11 cellular contexts compared by ENCODE assay signal in the genomic region with DNA sequence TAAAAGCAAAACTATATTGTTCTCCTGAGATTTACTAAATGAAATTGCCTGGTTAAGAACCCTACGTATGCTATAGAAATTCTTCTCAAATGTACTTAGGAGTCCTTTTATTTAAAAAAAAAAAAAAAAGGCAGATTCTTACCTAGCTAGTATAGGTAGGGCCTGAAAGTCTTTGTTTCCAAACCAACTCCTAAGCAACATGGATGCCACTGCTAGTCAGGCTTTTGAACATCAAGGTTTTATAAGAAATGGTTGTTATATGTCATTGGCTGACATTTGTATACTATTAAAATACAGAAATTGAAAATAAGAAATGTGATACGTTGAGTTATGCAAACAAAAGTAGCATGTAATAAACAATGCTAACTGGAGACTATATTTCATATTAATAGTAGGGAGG. TPM values are rescaled to one million over a fixed set of nuclear protein-coding genes. Genes with fewer than 3 reads are reported as not detected.
A peak's percentile ranks its signal among the peaks of the same experiment; 100 is the strongest.
DNase-seq lines count a peak whose midpoint lies in the region; ATAC-seq and TF ChIP-seq lines count a peak whose summit lies in the region.
"Had no signal": no experiment of that assay in that cellular context is flagged by ENCODE, and none has a peak within 500 bp of the region (broad histone marks: within the 10 kb centered on the region; RNA-seq: fewer than 3 reads in every experiment).

No MANE protein-coding gene starts in this region.

- H3K4me3 Mint-ChIP-seq in activated T-helper 17 cell treated with anti-CD3 and anti-CD28 coated beads, Interleukin-2, amount 50 U/mL, for 72 hours = peak overlapping the region; percentile 79
- peak overlapping the region; percentile 84 for H3K4me3 Mint-ChIP-seq in memory B cell
- H3K4me3 Mint-ChIP-seq: H9, nephron progenitor cell had no signal

- in situ Hi-C loops in KBM-7 (cut with MboI; ENCODE audit: low pct_unique_long_range_greater_than_20kb, low sequenced_read_pairs) = loop anchor here (25.0 kb wide), 1 partner anchor 108 kb away; no protein-coding TSS in a partner anchor

- no peak for ATAC-seq in activated T-helper 17 cell treated with anti-CD3 and anti-CD28 coated beads, Interleukin-2, amount 50 U/mL, for 72 hours (replicated peaks)
- ATAC-seq in memory B cell (ENCODE audit: low read depth) = no peak

- H3K4me3 ChIP-seq in ACC112 (ENCODE audit: low read depth, low read length) (peak overlapping the region; percentile 71), HFF-Myc (replicated peaks; ENCODE audit: low read depth, low read length) (peak overlapping the region; percentile 37; the same call in 1 of the 2 replicates), sigmoid colon (peak overlapping the region in 2 of 4 donors; percentile 18 to 30)

- 54 to 85% methylated on average over 2 of the region's 2 CpGs for WGBS in sigmoid colon, 2 donors

- H3K27me3 Mint-ChIP-seq in activated T-helper 17 cell treated with anti-CD3 and anti-CD28 coated beads, Interleukin-2, amount 50 U/mL, for 72 hours = no peaks in the 10 kb centered on the region
- H3K27me3 Mint-ChIP-seq in memory B cell = no peaks in the 10 kb centered on the region

- TF ChIP-seq EP300 in sigmoid colon (IDR thresholded peaks at IDR 0.05) = no peak

- DNase-seq in HFF-Myc (ENCODE audit: extremely low read depth, low read depth) = no peak
- no peak for DNase-seq in memory B cell (ENCODE audit: low spot score in 2 of 2)
- DNase-seq in sigmoid colon = no peak
- DNase-seq in KBM-7 = no peak
- no peak for DNase-seq in hypothalamus (lab: John Stamatoyannopoulos, UW)
- DNase-seq in iPS-NIHi11 (ENCODE audit: low spot score) = no peak
- DNase-seq: H9, NCI-H2029, nephron progenitor cell had no signal

- intact Hi-C loops in sigmoid colon (cut with DNase I) = no loop called here

- H3K9me3 ChIP-seq in sigmoid colon = no peaks in the 10 kb centered on the region

- peak overlapping the region; percentile 93 for H3K27ac Mint-ChIP-seq in activated T-helper 17 cell treated with anti-CD3 and anti-CD28 coated beads, Interleukin-2, amount 50 U/mL, for 72 hours
- no peak overlapping the region for H3K27ac Mint-ChIP-seq in memory B cell
- H3K27ac Mint-ChIP-seq: nephron progenitor cell had no signal

- no peak for TF ChIP-seq POLR2A in sigmoid colon (IDR thresholded peaks at IDR 0.05)

- no peak overlapping the region for H2AFZ ChIP-seq in ACC112 (ENCODE audit: low read length, unreplicated experiment)

- peaks cover 31% of the 10 kb centered on the region for H3K36me3 Mint-ChIP-seq in activated T-helper 17 cell treated with anti-CD3 and anti-CD28 coated beads, Interleukin-2, amount 50 U/mL, for 72 hours (ENCODE audit: low read depth)
- H3K36me3 Mint-ChIP-seq in memory B cell = peaks cover 4% of the 10 kb centered on the region

- no peaks in the 10 kb centered on the region for H3K9me3 Mint-ChIP-seq in activated T-helper 17 cell treated with anti-CD3 and anti-CD28 coated beads, Interleukin-2, amount 50 U/mL, for 72 hours
- no peaks in the 10 kb centered on the region for H3K9me3 Mint-ChIP-seq in memory B cell
- H3K9me3 Mint-ChIP-seq: H9, nephron progenitor cell had no signal

- no peak for TF ChIP-seq CTCF in HFF-Myc (IDR thresholded peaks at IDR 0.05; ENCODE audit: low read depth, low read length, missing control alignments)
- TF ChIP-seq CTCF in sigmoid colon (IDR thresholded peaks at IDR 0.05) = no peak

- H3K4me1 Mint-ChIP-seq in activated T-helper 17 cell treated with anti-CD3 and anti-CD28 coated beads, Interleukin-2, amount 50 U/mL, for 72 hours = peaks cover 16% of the 10 kb centered on the region
- peaks cover 17% of the 10 kb centered on the region for H3K4me1 Mint-ChIP-seq in memory B cell
- H3K4me1 Mint-ChIP-seq: nephron progenitor cell had no signal

- H3K79me2 ChIP-seq in ACC112 (ENCODE audit: control insufficient read depth, insufficient read depth, low read length, unreplicated experiment) = peaks cover 17% of the 10 kb centered on the region

- H3K27me3 ChIP-seq in ACC112 (ENCODE audit: insufficient read depth, low read length) (no peaks in the 10 kb centered on the region), sigmoid colon (no peaks in the 10 kb centered on the region)

- H3K4me1 ChIP-seq in ACC112 (ENCODE audit: control insufficient read depth, insufficient read depth, low read length, unreplicated experiment) (peaks cover 38% of the 10 kb centered on the region), sigmoid colon (peaks cover 0 to 10% (median 0%) of the 10 kb centered on the region in 4 donors)

- H3K27ac ChIP-seq in ACC112 (ENCODE audit: low read depth, low read length) = peak overlapping the region; percentile 71
- H3K27ac ChIP-seq in sigmoid colon = no peak overlapping the region

- H3K36me3 ChIP-seq in ACC112 (ENCODE audit: insufficient read depth, low read length) (0 out of 2 replicates have a peak, but pooled peaks cover 4% of the 10 kb centered on the region), sigmoid colon (no peaks in the 10 kb centered on the region)

RNA-seq across cellular contexts. Expression of a gene that starts 1.2 kb away (rescaled TPM):
- 10 to 100 TPM; 11.7 to 21.8 TPM for total RNA-seq in activated T-helper 17 cell treated with anti-CD3 and anti-CD28 coated beads, Interleukin-2, amount 50 U/mL, for 72 hours
- 1 to 10 TPM; 6.9 to 9.3 (median 7.6) TPM for total RNA-seq in sigmoid colon
- 10 to 100 TPM in 2 of 3 donors, 1 to 10 TPM in 1; 9.0 to 23.0 (median 10.2) TPM for polyA plus RNA-seq in sigmoid colon
- total RNA-seq: H9 had no signal

RNA-seq across cellular contexts. Expression of a gene that starts 6.4 kb away (rescaled TPM):
- 10 to 100 TPM; 18.5 to 20.7 TPM for total RNA-seq in activated T-helper 17 cell treated with anti-CD3 and anti-CD28 coated beads, Interleukin-2, amount 50 U/mL, for 72 hours
- total RNA-seq in sigmoid colon = 10 to 100 TPM in 2 of 4 donors, 1 to 10 TPM in 2; 6.9 to 17.5 (median 12.9) TPM
- polyA plus RNA-seq in sigmoid colon = 10 to 100 TPM; 10.8 to 30.8 (median 15.5) TPM
- total RNA-seq: H9 had no signal

RNA-seq across cellular contexts. Expression of a gene that starts 23.2 kb away (rescaled TPM):
- under 1 TPM; 0.26 to 0.42 TPM for total RNA-seq in activated T-helper 17 cell treated with anti-CD3 and anti-CD28 coated beads, Interleukin-2, amount 50 U/mL, for 72 hours
- total RNA-seq in sigmoid colon = 1 to 10 TPM in 1 of 4 donors, under 1 TPM in 1, not detected in 2; 0.71 to 3.0 TPM
- polyA plus RNA-seq in sigmoid colon = 1 to 10 TPM in 1 of 3 donors, under 1 TPM in 1, not detected in 1; 0.64 to 5.4 TPM
- total RNA-seq: H9 had no signal
